Comparison of ENCODE assay signal across 9 cellular contexts in genomic region chr14:71235865-71236264, GRCh38.
DNase-seq lines count a peak whose midpoint lies in the region; ATAC-seq and TF ChIP-seq lines count a peak whose summit lies in the region.
"Had no signal": no experiment of that assay in that cellular context is flagged by ENCODE, and none has a peak within 500 bp of the region (broad histone marks: within the 10 kb centered on the region; RNA-seq: fewer than 3 reads in every experiment).

No MANE protein-coding gene starts in this region.

- no peak overlapping the region for H2AFZ ChIP-seq in SK-N-SH (ENCODE audit: low read depth)

- peaks cover 0 to 17% of the 10 kb centered on the region in 2 experiments; a peak in 2 of 4 replicates for H3K4me1 ChIP-seq in SK-N-SH (ENCODE audit: control insufficient read depth in 1 of 2, insufficient read depth in 2 of 2, low read depth in 1 of 2, low read length in 1 of 2)
- peaks cover 0 to 14% (median 5%) of the 10 kb centered on the region in 12 donors for H3K4me1 ChIP-seq in heart left ventricle
- no peaks in the 10 kb centered on the region for H3K4me1 ChIP-seq in sigmoid colon
- no peaks in the 10 kb centered on the region for H3K4me1 ChIP-seq in transverse colon

- in situ Hi-C loops in transverse colon (cut with MboI; ENCODE audit: low pct_ligation_motif_present in 1 of 4, low pct_unique_long_range_greater_than_20kb in 1 of 4, low sequenced_read_pairs in 3 of 4) = no loop called here

- H3K4me1 Mint-ChIP-seq in stimulated activated naive CD8-positive, alpha-beta T cell treated with anti-CD3 and anti-CD28 coated beads, Interleukin-15, amount 100 ng/mL, for 72 hours = peaks cover 20% of the 10 kb centered on the region
- H3K4me1 Mint-ChIP-seq: activated naive CD4-positive, alpha-beta T cell treated with anti-CD3 and anti-CD28 coated beads, Interleukin-2, amount 50 U/mL, for 24 hours had no signal

- TF ChIP-seq EP300 in SK-N-SH (IDR thresholded peaks at IDR 0.05; ENCODE audit: borderline replicate concordance in 1 of 2, low read depth in 1 of 2, low read length in 1 of 2) (no peak; a peak in 1 of 4 replicates), sigmoid colon (IDR thresholded peaks at IDR 0.05) (no peak), transverse colon (IDR thresholded peaks at IDR 0.05; ENCODE audit: low read depth) (no peak)

- H3K27ac Mint-ChIP-seq in stimulated activated naive CD8-positive, alpha-beta T cell treated with anti-CD3 and anti-CD28 coated beads, Interleukin-15, amount 100 ng/mL, for 72 hours = no peak overlapping the region
- H3K27ac Mint-ChIP-seq: activated naive CD4-positive, alpha-beta T cell treated with anti-CD3 and anti-CD28 coated beads, Interleukin-2, amount 50 U/mL, for 24 hours had no signal

- H3K4me3 Mint-ChIP-seq in stimulated activated naive CD8-positive, alpha-beta T cell treated with anti-CD3 and anti-CD28 coated beads, Interleukin-15, amount 100 ng/mL, for 72 hours = no peak overlapping the region
- H3K4me3 Mint-ChIP-seq: activated naive CD4-positive, alpha-beta T cell treated with anti-CD3 and anti-CD28 coated beads, Interleukin-2, amount 50 U/mL, for 24 hours had no signal

- no peaks in the 10 kb centered on the region for H3K36me3 ChIP-seq in H7 (replicated peaks; ENCODE audit: control insufficient read depth, insufficient read depth, low read length)
- no peaks in the 10 kb centered on the region for H3K36me3 ChIP-seq in SK-N-SH (replicated peaks in 1 of 2; ENCODE audit: control insufficient read depth in 1 of 2, insufficient read depth in 2 of 2, low read length in 1 of 2)
- H3K36me3 ChIP-seq in heart left ventricle = no peaks in the 10 kb centered on the region
- no peaks in the 10 kb centered on the region for H3K36me3 ChIP-seq in sigmoid colon
- H3K36me3 ChIP-seq in transverse colon = no peaks in the 10 kb centered on the region

- H3K4me3 ChIP-seq in H7 (ENCODE audit: insufficient read depth, low read depth, low read length) (no peak overlapping the region), SK-N-SH (ENCODE audit: low read depth in 2 of 2, low read length in 1 of 2) (no peak overlapping the region), heart left ventricle (no peak overlapping the region), sigmoid colon (no peak overlapping the region), transverse colon (no peak overlapping the region)

- TF ChIP-seq CTCF in SK-N-SH (IDR thresholded peaks at IDR 0.05) (no peak), heart left ventricle (IDR thresholded peaks at IDR 0.05) (no peak), sigmoid colon (IDR thresholded peaks at IDR 0.05) (no peak), transverse colon (IDR thresholded peaks at IDR 0.05) (no peak)

- no peaks in the 10 kb centered on the region for H3K9me2 ChIP-seq in SK-N-SH

- intact Hi-C loops in heart left ventricle (cut with DNase I) (no loop called here), sigmoid colon (cut with DNase I) (no loop called here), transverse colon (cut with DNase I; ENCODE audit: low total_unique reads) (no loop called here)

- TF ChIP-seq RAD21 in SK-N-SH (IDR thresholded peaks at IDR 0.05; ENCODE audit: low read length) = no peak

- TF ChIP-seq POLR2A in heart left ventricle (IDR thresholded peaks at IDR 0.05) (no peak), sigmoid colon (IDR thresholded peaks at IDR 0.05) (no peak), transverse colon (IDR thresholded peaks at IDR 0.05) (no peak)

- ATAC-seq in heart left ventricle = peak; percentile 72 to 93 (median 88)
- no peak for ATAC-seq in stimulated activated naive CD8-positive, alpha-beta T cell treated with anti-CD3 and anti-CD28 coated beads, Interleukin-15, amount 100 ng/mL, for 72 hours

- peaks cover 0 to 6% of the 10 kb centered on the region in 2 donors for H3K9me3 Mint-ChIP-seq in stimulated activated naive CD8-positive, alpha-beta T cell treated with anti-CD3 and anti-CD28 coated beads, Interleukin-15, amount 100 ng/mL, for 72 hours
- H3K9me3 Mint-ChIP-seq: activated naive CD4-positive, alpha-beta T cell treated with anti-CD3 and anti-CD28 coated beads, Interleukin-2, amount 50 U/mL, for 24 hours had no signal

- POLR2A ChIA-PET in SK-N-SH (lab: Yijun Ruan, JAX) = interaction anchor here (0.6 to 0.7 kb wide), 2 partner anchors 67 to 393 kb away, joined by 3 read pairs; no protein-coding TSS in a partner anchor

- no peaks in the 10 kb centered on the region for H3F3A ChIP-seq in SK-N-SH (replicated peaks; ENCODE audit: insufficient read depth)

- 62% methylated on average over 6 of the region's 6 CpGs for WGBS in SK-N-SH (ENCODE audit: low lambda C conversion rate)
- WGBS in heart left ventricle, 4 donors = 47 to 54% (median 50%) methylated on average over 6 of the region's 6 CpGs
- 82 to 85% methylated on average over 6 of the region's 6 CpGs for WGBS in sigmoid colon, 2 donors
- 77 to 82% methylated on average over 4 to 6 of the region's 6 CpGs for WGBS in transverse colon (ENCODE audit: low coverage in 1 of 2), 2 donors

- H3K4me2 ChIP-seq in SK-N-SH = no peak overlapping the region

- H3K27ac ChIP-seq in SK-N-SH (ENCODE audit: low read depth in 2 of 2, low read length in 1 of 2) = peak overlapping the region in 1 of 2 experiments; percentile 96; a peak in 3 of 4 replicates
- peak overlapping the region in 3 of 12 donors; percentile 4 to 27 (median 20) for H3K27ac ChIP-seq in heart left ventricle
- H3K27ac ChIP-seq in sigmoid colon = peak overlapping the region in 1 of 4 donors; percentile 32
- H3K27ac ChIP-seq in transverse colon = no peak overlapping the region

- CTCF ChIA-PET in SK-N-SH (lab: Yijun Ruan, JAX) = interaction anchor here (0.9 to 1.5 kb wide), 5 partner anchors 10 to 517 kb away, joined by 3 to 5 read pairs (median 5); no protein-coding TSS in a partner anchor

- H4K20me1 ChIP-seq in SK-N-SH (ENCODE audit: insufficient read depth) = no peaks in the 10 kb centered on the region

- H3K27me3 Mint-ChIP-seq in stimulated activated naive CD8-positive, alpha-beta T cell treated with anti-CD3 and anti-CD28 coated beads, Interleukin-15, amount 100 ng/mL, for 72 hours = no peaks in the 10 kb centered on the region

- no peaks in the 10 kb centered on the region for H3K27me3 ChIP-seq in H7 (ENCODE audit: control insufficient read depth, insufficient read depth, low read length)
- H3K27me3 ChIP-seq in SK-N-SH (ENCODE audit: insufficient read depth) = no peaks in the 10 kb centered on the region
- H3K27me3 ChIP-seq in heart left ventricle = no peaks in the 10 kb centered on the region
- H3K27me3 ChIP-seq in sigmoid colon = no peaks in the 10 kb centered on the region
- H3K27me3 ChIP-seq in transverse colon = no peaks in the 10 kb centered on the region

- H3K9me3 ChIP-seq in SK-N-SH (no peaks in the 10 kb centered on the region), heart left ventricle (no peaks in the 10 kb centered on the region), sigmoid colon (no peaks in the 10 kb centered on the region), transverse colon (no peaks in the 10 kb centered on the region)

- no peak overlapping the region for H3K9ac ChIP-seq in SK-N-SH

- no peaks in the 10 kb centered on the region for H3K79me2 ChIP-seq in SK-N-SH (ENCODE audit: insufficient read depth)

- peak; percentile 22 for DNase-seq in H7
- peak; percentile 75 for DNase-seq in SK-N-SH
- DNase-seq in heart left ventricle = peak in 4 of 5 donors; percentile 40 to 65 (median 57)
- DNase-seq in sigmoid colon = peak; percentile 71
- DNase-seq in stimulated activated naive CD8-positive, alpha-beta T cell treated with anti-CD3 and anti-CD28 coated beads, Interleukin-15, amount 100 ng/mL, for 72 hours = no peak
- no peak for DNase-seq in HPDE6-E6E7 (ENCODE audit: extremely low spot score)
- DNase-seq in transverse colon = no peak
- DNase-seq: activated CD4-positive, CD25-positive, alpha-beta regulatory T cell treated with anti-CD3 and anti-CD28 coated beads, Interleukin-2, amount 50 U/mL, for 72 hours had no signal

TF ChIP-seq in SK-N-SH, 30 proteins besides CTCF, POLR2A, EP300 and RAD21:
- TF ChIP-seq EZH2phosphoT487 (IDR thresholded peaks at IDR 0.05; ENCODE audit: borderline replicate concordance, low read depth) (no peak), ELF1 (IDR thresholded peaks at IDR 0.05) (no peak), TAF1 (IDR thresholded peaks at IDR 0.05; ENCODE audit: borderline replicate concordance, low read depth, low read length) (no peak), NFIC (IDR thresholded peaks at IDR 0.05; ENCODE audit: borderline replicate concordance) (no peak), JUND (IDR thresholded peaks at IDR 0.05) (no peak), USF2 (IDR thresholded peaks at IDR 0.05; ENCODE audit: borderline replicate concordance, low read depth, low read length) (no peak), MXI1 (IDR thresholded peaks at IDR 0.05; ENCODE audit: low read depth, low read length) (no peak)
- TF ChIP-seq, protein P1, sequence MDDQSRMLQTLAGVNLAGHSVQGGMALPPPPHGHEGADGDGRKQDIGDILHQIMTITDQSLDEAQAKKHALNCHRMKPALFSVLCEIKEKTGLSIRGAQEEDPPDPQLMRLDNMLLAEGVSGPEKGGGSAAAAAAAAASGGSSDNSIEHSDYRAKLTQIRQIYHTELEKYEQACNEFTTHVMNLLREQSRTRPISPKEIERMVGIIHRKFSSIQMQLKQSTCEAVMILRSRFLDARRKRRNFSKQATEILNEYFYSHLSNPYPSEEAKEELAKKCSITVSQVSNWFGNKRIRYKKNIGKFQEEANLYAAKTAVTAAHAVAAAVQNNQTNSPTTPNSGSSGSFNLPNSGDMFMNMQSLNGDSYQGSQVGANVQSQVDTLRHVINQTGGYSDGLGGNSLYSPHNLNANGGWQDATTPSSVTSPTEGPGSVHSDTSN (IDR thresholded peaks at IDR 0.05) = no peak
- TF ChIP-seq, protein P2, sequence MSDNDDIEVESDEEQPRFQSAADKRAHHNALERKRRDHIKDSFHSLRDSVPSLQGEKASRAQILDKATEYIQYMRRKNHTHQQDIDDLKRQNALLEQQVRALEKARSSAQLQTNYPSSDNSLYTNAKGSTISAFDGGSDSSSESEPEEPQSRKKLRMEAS (IDR thresholded peaks at IDR 0.05; ENCODE audit: low read depth) = no peak

Comparison
In these comparisons a context has a peak if more than half of its experiments do, and no peak if none do; other contexts are left out.
1. DNase-seq: peak in H7 (single experiment), SK-N-SH (single experiment), heart left ventricle (4 of 5) and sigmoid colon (single experiment); none in stimulated activated naive CD8-positive, alpha-beta T cell treated with anti-CD3 and anti-CD28 coated beads, Interleukin-15, amount 100 ng/mL, for 72 hours (0 of 2), HPDE6-E6E7 (single experiment) and transverse colon (single experiment).